ENCODE assay signal across 8 cellular contexts in genomic region chr11:57321996-57322880, GRCh38. TPM values are rescaled to one million over a fixed set of nuclear protein-coding genes. Genes with fewer than 3 reads are reported as not detected.
DNase-seq lines count a peak whose midpoint lies in the region; ATAC-seq and TF ChIP-seq lines count a peak whose summit lies in the region.

No MANE protein-coding gene starts in this region.

- peaks cover 2% of the 10 kb centered on the region for H3K79me2 ChIP-seq in parathyroid adenoma

- no peaks in the 10 kb centered on the region for H3K36me3 ChIP-seq in parathyroid adenoma (ENCODE audit: control insufficient read depth, insufficient read depth, low read length)

- no peaks in the 10 kb centered on the region for H3K9me3 ChIP-seq in parathyroid adenoma (ENCODE audit: control insufficient read depth, low read length)

- peak overlapping the region; percentile 69 for H3K27ac ChIP-seq in angular gyrus (ENCODE audit: low read depth, low read length)
- H3K27ac ChIP-seq in parathyroid adenoma = peak overlapping the region; percentile 90

- peak overlapping the region; percentile 7 for H2AFZ ChIP-seq in parathyroid adenoma

- H3K9ac ChIP-seq in parathyroid adenoma = no peak overlapping the region

- H3K4me2 ChIP-seq in parathyroid adenoma (ENCODE audit: low read length) = peak overlapping the region; percentile 73

- no peaks in the 10 kb centered on the region for H3K27me3 ChIP-seq in parathyroid adenoma (ENCODE audit: control insufficient read depth, insufficient read depth, low read length)

- DNase-seq in Daoy (ENCODE audit: low read depth) (peak; percentile 96), NCI-H1048 (lab: John Stamatoyannopoulos, UW) (peak; percentile 31), cardiac septum (ENCODE audit: low spot score) (peak; percentile 91), NCI-H146 treated with DMSO at 0.1 percent for 48 hours (lab: John Stamatoyannopoulos, UW; ENCODE audit: unreplicated experiment) (no peak)
- DNase-seq in NK-92 treated with Interleukin-12 subunit alpha and Interleukin-12 subunit beta, amount 100 ng/mL, for 24 hours (lab: John Stamatoyannopoulos, UW) = no peak

- peak overlapping the region; percentile 44 for H3K4me3 ChIP-seq in parathyroid adenoma (ENCODE audit: low read depth, low read length)

- no peak for TF ChIP-seq CTCF in parathyroid adenoma (IDR thresholded peaks at IDR 0.05)

- peaks cover 14% of the 10 kb centered on the region for H3K4me1 ChIP-seq in parathyroid adenoma

- intact Hi-C loops in cardiac septum (cut with DNase I) = loop anchor here (5.0 kb wide), 2 partner anchors 45 to 120 kb away; no protein-coding TSS in a partner anchor

- no peak for ATAC-seq in HG02870 (IDR thresholded peaks at IDR 0.05; ENCODE audit: unreplicated experiment)

RNA-seq across cellular contexts. Expression of gene TNKS1BP1, which starts 2.5 kb away (rescaled TPM):
- 16.2 and 17.8 TPM in 2 replicates for total RNA-seq in Daoy (2014; rRNA removed; shearing (Covaris generic))
- total RNA-seq in cardiac septum = 36.2 TPM

RNA-seq across cellular contexts. Expression of gene SSRP1, which starts 13.5 kb away (rescaled TPM):
- total RNA-seq in Daoy (2014; rRNA removed; shearing (Covaris generic)) = 202 and 241 TPM in 2 replicates
- total RNA-seq in cardiac septum = 35.4 TPM

RNA-seq across cellular contexts. Expression of gene P2RX3, which starts 15.9 kb away (rescaled TPM):
- total RNA-seq in Daoy (2014; rRNA removed; shearing (Covaris generic)) = not detected in 2 replicates
- 0.48 TPM for total RNA-seq in cardiac septum

RNA-seq across cellular contexts. Expression of gene PRG3, which starts 58.7 kb away (rescaled TPM):
- not detected in 2 replicates for total RNA-seq in Daoy (2014; rRNA removed; shearing (Covaris generic))
- total RNA-seq in cardiac septum = not detected

Comparison
In these comparisons a context has a peak if more than half of its experiments do, and no peak if none do; other contexts are left out.
1. DNase-seq: peak in Daoy (single experiment), NCI-H1048 (single experiment) and cardiac septum (single experiment); none in NK-92 treated with Interleukin-12 subunit alpha and Interleukin-12 subunit beta, amount 100 ng/mL, for 24 hours (single experiment) and NCI-H146 treated with DMSO at 0.1 percent for 48 hours (single experiment).